In genomic region chr10:127122831-127123230, GRCh38 we compare ENCODE assay signal across 9 cellular contexts.
"Had no signal": no experiment of that assay in that cellular context is flagged by ENCODE, and none has a peak within 500 bp of the region (broad histone marks: within the 10 kb centered on the region; RNA-seq: fewer than 3 reads in every experiment).

No MANE protein-coding gene starts in this region.

- H2AFZ ChIP-seq: GM23248, GM23338 had no signal

- H3K4me1 Mint-ChIP-seq: GM23338, H9 had no signal

- DNase-seq: GM23248, GOT3, H7, H9, HCEC 1CT, HFFc6 had no signal

- H3K9me3 Mint-ChIP-seq: GM23338, H9, HFFc6 had no signal

- H3K4me3 ChIP-seq: GM23248, GM23338, HAP-1 had no signal

- H3K4me3 Mint-ChIP-seq: GM23338, H9, HFFc6 had no signal

- H3K36me3 ChIP-seq: HAP-1 had no signal

- H3K9ac ChIP-seq: GM23248 had no signal

- H3K9me3 ChIP-seq: HAP-1 had no signal

- H3K27ac Mint-ChIP-seq: GM23338, HFFc6 had no signal

- ATAC-seq: GM23338, HCT116 had no signal

- H3K4me1 ChIP-seq: HAP-1 had no signal

- H3K4me2 ChIP-seq: GM23338 had no signal

- H3K27ac ChIP-seq: GM23248 had no signal
